ENCODE assay signal across 1 cellular context in the genomic region with DNA sequence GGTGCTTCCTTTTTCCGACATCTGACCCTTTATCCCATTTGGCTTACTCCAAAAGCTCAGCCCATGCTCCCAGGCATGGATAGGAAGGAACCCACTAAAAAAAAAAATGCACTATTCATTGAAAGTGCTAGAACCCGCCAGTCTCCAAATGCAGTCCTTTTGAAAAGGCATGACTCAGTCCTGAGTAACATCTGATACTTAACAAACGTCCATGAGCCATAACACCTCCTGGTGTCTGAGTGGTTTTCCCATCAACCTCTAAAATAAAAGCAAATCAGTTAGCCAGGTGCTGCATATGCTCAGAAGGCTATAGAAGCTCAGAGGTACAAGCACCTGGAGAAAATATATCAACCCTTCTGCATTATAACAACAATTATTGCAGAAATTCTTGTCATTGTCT.
TF ChIP-seq lines count a peak whose summit lies in the region.

No MANE protein-coding gene starts in this region.

TF ChIP-seq in HCT116, 20 proteins besides CTCF, POLR2A, EP300 and RAD21 (continued from another document):
- TF ChIP-seq SP1 (IDR thresholded peaks at IDR 0.05; ENCODE audit: low read depth) (peak; percentile 68), FOSL1 (IDR thresholded peaks at IDR 0.05; ENCODE audit: low read depth) (peak; percentile 90), CBX3 (IDR thresholded peaks at IDR 0.05; ENCODE audit: low read depth) (peak; percentile 89), EZH2 (IDR thresholded peaks at IDR 0.05) (no peak)
